18 cellular contexts compared by ENCODE assay signal in the genomic region with DNA sequence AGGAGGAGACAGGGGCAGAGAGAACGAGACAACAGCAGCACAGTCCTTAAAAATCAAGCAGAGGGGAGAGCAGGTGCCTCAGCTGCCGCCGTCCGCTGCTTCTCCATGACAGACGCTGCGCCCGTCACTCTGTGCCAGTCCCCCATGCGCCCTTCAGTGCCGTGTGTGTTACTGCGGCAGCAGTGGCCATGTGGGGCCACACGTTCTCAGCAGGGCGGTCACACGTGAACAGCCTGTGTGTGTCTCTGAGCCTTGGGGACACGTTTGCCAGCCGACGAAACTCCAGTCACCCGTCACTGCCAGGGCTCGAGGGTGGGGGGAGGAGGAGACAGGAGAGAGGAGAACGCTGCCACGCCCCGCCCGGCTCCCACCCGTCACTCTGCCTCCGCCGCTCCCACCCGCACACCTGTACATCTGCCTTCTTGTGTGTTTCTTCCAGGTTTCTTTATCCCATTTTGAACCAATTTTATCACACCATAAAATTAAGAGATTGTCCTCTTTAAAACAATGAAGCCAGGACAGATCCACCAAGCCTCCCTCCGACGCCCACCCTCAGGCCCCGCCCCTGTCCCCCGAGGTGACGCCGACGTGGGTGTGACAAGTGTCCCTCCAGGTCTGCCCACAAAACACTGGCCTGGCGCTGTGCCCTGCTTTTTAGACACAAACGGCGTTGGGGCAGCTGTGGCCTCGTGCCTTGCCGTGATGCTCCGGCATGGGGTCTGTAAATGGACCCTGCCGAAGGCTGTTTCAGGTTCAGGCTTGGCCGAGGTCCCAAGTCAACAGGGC. TPM values are rescaled to one million over a fixed set of nuclear protein-coding genes. Genes with fewer than 3 reads are reported as not detected.
DNase-seq lines count a peak whose midpoint lies in the region; ATAC-seq and TF ChIP-seq lines count a peak whose summit lies in the region.
"Had no signal": no experiment of that assay in that cellular context is flagged by ENCODE, and none has a peak within 500 bp of the region (broad histone marks: within the 10 kb centered on the region; RNA-seq: fewer than 3 reads in every experiment).

No MANE protein-coding gene starts in this region.

- no peak overlapping the region for H4K91ac ChIP-seq in mesenchymal stem cell (ENCODE audit: low read length)

- no peaks in the 10 kb centered on the region for H3K79me1 ChIP-seq in mesenchymal stem cell (replicated peaks; ENCODE audit: low read length, poor library complexity, severe bottlenecking)

- no peak overlapping the region for H2AK5ac ChIP-seq in mesenchymal stem cell (ENCODE audit: low read length, severe bottlenecking)

- H3K27ac Mint-ChIP-seq in neural crest cell (ENCODE audit: unreplicated experiment), result peak overlapping the region; percentile 28
- H3K27ac Mint-ChIP-seq: T-helper 2 cell treated with Interferon-gamma antibody and Interleukin-4, amounts not matched to agents 5 μg/mL and 100 μg/mL, for 36 hours had no signal

- peaks cover 20% of the 10 kb centered on the region for H3K27me3 Mint-ChIP-seq in neural crest cell (ENCODE audit: low read depth)
- H3K27me3 Mint-ChIP-seq: IgD-negative memory B cell had no signal

- WGBS in mesenchymal stem cell, result 88% methylated on average over 37 of the region's 41 CpGs

- no peak overlapping the region for H2BK120ac ChIP-seq in mesenchymal stem cell (ENCODE audit: low read depth, low read length)

- ATAC-seq in GM18870 (IDR thresholded peaks at IDR 0.05; ENCODE audit: unreplicated experiment), result no peak

- peak; percentile 69 for DNase-seq in NCI-H2171 treated with DMSO at 0.1 percent for 48 hours (lab: John Stamatoyannopoulos, UW)
- no peak for DNase-seq in NCI-H2171 (lab: John Stamatoyannopoulos, UW)
- peak; percentile 57 for DNase-seq in DMS79 (lab: John Stamatoyannopoulos, UW)
- DNase-seq in NCI-H69 (lab: John Stamatoyannopoulos, UW), result peak; percentile 51
- no peak for DNase-seq in neural crest cell (ENCODE audit: low read depth, low spot score)
- DNase-seq in mesenchymal stem cell, result no peak
- no peak for DNase-seq in islet precursor cell
- DNase-seq: C1 segment of cervical spinal cord, GDM1, GM23248, HCEC 1CT, Karpas-422, NCI-H1930, Peyer's patch had no signal

- H3K23ac ChIP-seq in mesenchymal stem cell (ENCODE audit: low read length in 2 of 2), result no peak overlapping the region

- no peak for TF ChIP-seq CTCF in neural crest cell (conservative IDR thresholded peaks at IDR 0.05)

- H3K4me1 Mint-ChIP-seq in neural crest cell, result peaks cover 11% of the 10 kb centered on the region
- H3K4me1 Mint-ChIP-seq: IgD-negative memory B cell had no signal

- peaks cover 3% of the 10 kb centered on the region for H3K4me1 ChIP-seq in mesenchymal stem cell (ENCODE audit: control insufficient read depth, insufficient read depth, low read depth, low read length)
- H3K4me1 ChIP-seq: Peyer's patch had no signal

- H2BK15ac ChIP-seq in mesenchymal stem cell (ENCODE audit: low read depth, poor library complexity, severe bottlenecking), result no peak overlapping the region

- no peak overlapping the region for H3K4ac ChIP-seq in mesenchymal stem cell (ENCODE audit: low read depth in 1 of 2, low read length in 2 of 2)

- H3K9ac ChIP-seq in mesenchymal stem cell (ENCODE audit: low read length), result no peak overlapping the region
- H3K9ac ChIP-seq: GM23248 had no signal

- no peaks in the 10 kb centered on the region for H3K36me3 ChIP-seq in mesenchymal stem cell (ENCODE audit: control insufficient read depth in 1 of 2, insufficient read depth in 2 of 2, low read depth in 1 of 2, low read length in 2 of 2)
- H3K36me3 ChIP-seq: Peyer's patch had no signal

- no peak overlapping the region for H2BK12ac ChIP-seq in mesenchymal stem cell (ENCODE audit: low read length in 2 of 2)

- no peak overlapping the region for H3K18ac ChIP-seq in mesenchymal stem cell (ENCODE audit: low read depth in 1 of 2, low read length in 2 of 2)

- H3K9me3 ChIP-seq in mesenchymal stem cell (ENCODE audit: control insufficient read depth, low read length), result no peaks in the 10 kb centered on the region
- H3K9me3 ChIP-seq: Peyer's patch had no signal

- no peak overlapping the region for H3K27ac ChIP-seq in mesenchymal stem cell (ENCODE audit: low read length, poor library complexity, severe bottlenecking)
- H3K27ac ChIP-seq: GM23248, Peyer's patch, SK-N-MC had no signal

- no peak overlapping the region for H3K4me3 ChIP-seq in mesenchymal stem cell (ENCODE audit: insufficient read depth in 1 of 2, low read depth in 1 of 2, low read length in 2 of 2)
- H3K4me3 ChIP-seq: GM23248, Peyer's patch, SK-N-MC had no signal

- no peak overlapping the region for H2BK5ac ChIP-seq in mesenchymal stem cell (ENCODE audit: low read depth, low read length, poor library complexity, severe bottlenecking)

- H3K4me2 ChIP-seq in mesenchymal stem cell (ENCODE audit: low read length, poor library complexity, severe bottlenecking), result no peak overlapping the region

- no peak overlapping the region for H4K8ac ChIP-seq in mesenchymal stem cell (ENCODE audit: low read length)

- H3K4me3 Mint-ChIP-seq in neural crest cell, result no peak overlapping the region
- H3K4me3 Mint-ChIP-seq: IgD-negative memory B cell; T-helper 2 cell treated with Interferon-gamma antibody and Interleukin-4, amounts not matched to agents 5 μg/mL and 100 μg/mL, for 36 hours had no signal

- H2AFZ ChIP-seq in mesenchymal stem cell (ENCODE audit: low read depth, low read length), result no peak overlapping the region
- H2AFZ ChIP-seq: GM23248 had no signal

- H3K27me3 ChIP-seq in mesenchymal stem cell (ENCODE audit: control insufficient read depth in 1 of 2, insufficient read depth in 1 of 2, low read length in 2 of 2), result peaks cover 0 to 88% of the 10 kb centered on the region in 2 experiments
- H3K27me3 ChIP-seq: Peyer's patch had no signal

- H3K14ac ChIP-seq in mesenchymal stem cell (ENCODE audit: low read length in 2 of 2), result no peak overlapping the region

- no peaks in the 10 kb centered on the region for H3K36me3 Mint-ChIP-seq in neural crest cell (ENCODE audit: low read depth)
- H3K36me3 Mint-ChIP-seq: IgD-negative memory B cell had no signal

- no peaks in the 10 kb centered on the region for H3K9me3 Mint-ChIP-seq in neural crest cell
- H3K9me3 Mint-ChIP-seq: IgD-negative memory B cell; T-helper 2 cell treated with Interferon-gamma antibody and Interleukin-4, amounts not matched to agents 5 μg/mL and 100 μg/mL, for 36 hours had no signal

RNA-seq across cellular contexts. Expression of a gene that starts 58.2 kb away (rescaled TPM):
- total RNA-seq in neural crest cell, result 0.43 and 1.3 TPM in 2 replicates
- not detected for polyA plus RNA-seq in mesenchymal stem cell (2013, experiment 1 of 2)
- polyA plus RNA-seq in mesenchymal stem cell (2013, experiment 2 of 2), result not detected
- total RNA-seq: Peyer's patch had no signal

Comparison
In these comparisons a context has a peak if more than half of its experiments do, and no peak if none do; other contexts are left out.
1. DNase-seq: peak in NCI-H2171 treated with DMSO at 0.1 percent for 48 hours (single experiment), DMS79 (single experiment) and NCI-H69 (single experiment); none in NCI-H2171 (single experiment), neural crest cell (single experiment), mesenchymal stem cell (single experiment) and islet precursor cell (single experiment).